Comparison of ENCODE assay signal across 30 cellular contexts in the genomic region with DNA sequence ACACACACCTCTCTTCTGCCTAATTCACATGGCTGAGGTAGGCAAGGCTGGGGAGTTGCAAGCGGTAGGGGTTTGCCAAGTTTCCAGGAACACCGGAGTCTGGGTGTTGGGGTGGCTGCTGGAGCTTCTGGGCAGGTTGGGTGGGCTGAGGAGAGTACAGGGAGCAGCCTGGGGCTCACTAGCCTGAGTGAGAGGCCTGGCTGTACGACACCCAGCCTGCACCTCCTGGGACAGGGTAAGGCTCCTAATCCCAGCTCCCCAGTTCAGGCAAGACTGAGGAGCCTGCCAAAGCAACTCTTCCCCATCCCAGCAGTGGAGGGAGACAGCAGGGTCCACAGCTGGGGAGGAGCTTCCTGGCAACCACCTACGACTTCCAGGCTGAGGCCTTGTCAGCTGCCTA. TPM values are rescaled to one million over a fixed set of nuclear protein-coding genes. Genes with fewer than 3 reads are reported as not detected.
DNase-seq lines count a peak whose midpoint lies in the region; ATAC-seq and TF ChIP-seq lines count a peak whose summit lies in the region.
"Had no signal": no experiment of that assay in that cellular context is flagged by ENCODE, and none has a peak within 500 bp of the region (broad histone marks: within the 10 kb centered on the region; RNA-seq: fewer than 3 reads in every experiment).

No MANE protein-coding gene starts in this region.

- peak overlapping the region; percentile 44 for H2AFZ ChIP-seq in IMR-90 (replicated peaks; ENCODE audit: low read length, poor library complexity)
- H2AFZ ChIP-seq: GM23248 had no signal

- H4K5ac ChIP-seq in IMR-90 (ENCODE audit: low read depth, low read length) = no peak overlapping the region

- H3K4me2 ChIP-seq in IMR-90 (ENCODE audit: low read depth, low read length) = no peak overlapping the region

- WGBS in IMR-90 (ENCODE audit: extremely low coverage in 2 of 2, insufficient read length in 1 of 2), 2 experiments = 100% methylated on average over 1 of the region's 4 CpGs; no CpG with 5 or more reads in 1 of the 2 experiments
- 86 to 98% methylated on average over 4 of the region's 4 CpGs for WGBS in lung, 2 donors
- 78 to 95% (median 93%) methylated on average over 2 to 4 of the region's 4 CpGs for WGBS in stomach, 5 donors

- no peak for ATAC-seq in activated naive CD4-positive, alpha-beta T cell treated with anti-CD3 and anti-CD28 coated beads, Interleukin-2, amount 50 U/mL, for 72 hours
- ATAC-seq in IMR-90 (ENCODE audit: low read depth) (no peak), lung (ENCODE audit: insufficient read depth, low FRiP score) (no peak), HG02981 (IDR thresholded peaks at IDR 0.05; ENCODE audit: unreplicated experiment) (no peak), HG02678 (IDR thresholded peaks at IDR 0.05; ENCODE audit: unreplicated experiment) (no peak)
- ATAC-seq: activated CD8-positive, alpha-beta memory T cell treated with anti-CD3 and anti-CD28 coated beads, Interleukin-2, amount 10 ng/mL, durations not matched to agents 7 days and 5 days; effector memory CD8-positive, alpha-beta T cell; stimulated activated naive B cell treated with anti-CD40 and anti-IgM and Interleukin-4, amounts not matched to agents 10 μg/mL and 1 μg/mL and 100 μg/mL, for 72 hours; T-cell had no signal

- no peak overlapping the region for H2BK5ac ChIP-seq in IMR-90 (ENCODE audit: low read depth, low read length, poor library complexity, severe bottlenecking)

- H3K9me3 ChIP-seq in IMR-90 (ENCODE audit: control insufficient read depth, insufficient read depth, low read length) (no peaks in the 10 kb centered on the region), lung (ENCODE audit: control insufficient read depth in 2 of 2, insufficient read depth in 1 of 2, low read length in 1 of 2) (no peaks in the 10 kb centered on the region), stomach (no peaks in the 10 kb centered on the region)
- H3K9me3 ChIP-seq: BE2C, SJCRH30 had no signal

- in situ Hi-C loops in IMR-90 (cut with MboI; ENCODE audit: low sequenced_read_pairs) = no loop called here

- no peak overlapping the region for H3K27ac ChIP-seq in IMR-90 (ENCODE audit: insufficient read depth, low read length)
- peak overlapping the region; percentile 6 to 55 for H3K27ac ChIP-seq in lung (ENCODE audit: low read depth in 1 of 2, low read length in 1 of 2)
- H3K27ac ChIP-seq in stomach = peak overlapping the region in 3 of 5 donors; percentile 37 to 58 (median 46)
- H3K27ac ChIP-seq: GM23248, SJCRH30 had no signal

- H3K9me3 Mint-ChIP-seq in activated naive CD4-positive, alpha-beta T cell treated with anti-CD3 and anti-CD28 coated beads, Interleukin-2, amount 10 ng/mL, durations not matched to agents 7 days and 5 days = no peaks in the 10 kb centered on the region
- no peaks in the 10 kb centered on the region for H3K9me3 Mint-ChIP-seq in activated naive CD4-positive, alpha-beta T cell treated with anti-CD3 and anti-CD28 coated beads, Interleukin-2, amount 50 U/mL, for 72 hours
- H3K9me3 Mint-ChIP-seq: activated CD4-positive, alpha-beta T cell treated with anti-CD3 and anti-CD28 coated beads, Interleukin-2, amount 10 ng/mL, durations not matched to agents 24 days and 14 days; activated naive CD8-positive, alpha-beta T cell treated with anti-CD3 and anti-CD28 coated beads, Interleukin-2, amount 10 ng/mL, durations not matched to agents 7 days and 5 days; effector memory CD8-positive, alpha-beta T cell; mesothelial cell of epicardium; stimulated activated naive B cell treated with anti-CD40 and anti-IgM and Interleukin-4, amounts not matched to agents 10 μg/mL and 1 μg/mL and 100 μg/mL, for 72 hours; T-cell; type B pancreatic cell had no signal

- peak overlapping the region; percentile 68 for H2BK20ac ChIP-seq in IMR-90 (ENCODE audit: low read depth, low read length)

- TF ChIP-seq POLR2A in IMR-90 (IDR thresholded peaks at IDR 0.05; ENCODE audit: low read depth, low read length) (no peak), stomach (IDR thresholded peaks at IDR 0.05) (no peak)

- no peak overlapping the region for H3K18ac ChIP-seq in IMR-90 (ENCODE audit: low read depth, low read length)

- H3K9me1 ChIP-seq in IMR-90 (ENCODE audit: insufficient read depth, low read length) = peaks cover 3% of the 10 kb centered on the region; the same call in 1 of the 2 replicates

- H3K4ac ChIP-seq in IMR-90 (ENCODE audit: low read depth, low read length) = peak overlapping the region; percentile 30; the same call in 1 of the 2 replicates

- no peak for DNase-seq in activated naive CD4-positive, alpha-beta T cell treated with anti-CD3 and anti-CD28 coated beads, Interleukin-2, amount 10 ng/mL, durations not matched to agents 7 days and 5 days
- DNase-seq in activated naive CD4-positive, alpha-beta T cell treated with anti-CD3 and anti-CD28 coated beads, Interleukin-2, amount 50 U/mL, for 72 hours (ENCODE audit: low spot score in 2 of 2) = no peak
- DNase-seq in IMR-90 = no peak
- DNase-seq in lung (ENCODE audit: low spot score) = no peak
- DNase-seq in stomach = no peak
- DNase-seq in activated effector memory CD4-positive, alpha-beta T cell treated with anti-CD3 and anti-CD28 coated beads, Interleukin-2, amount 50 U/mL, for 16 hours = no peak
- DNase-seq: activated CD4-positive, alpha-beta T cell treated with anti-CD3 and anti-CD28 coated beads, Interleukin-2, amount 10 ng/mL, durations not matched to agents 24 days and 14 days; activated CD8-positive, alpha-beta memory T cell treated with anti-CD3 and anti-CD28 coated beads, Interleukin-2, amount 10 ng/mL, durations not matched to agents 7 days and 5 days; activated naive CD8-positive, alpha-beta T cell treated with anti-CD3 and anti-CD28 coated beads, Interleukin-2, amount 10 ng/mL, durations not matched to agents 7 days and 5 days; BE2C; Calu3; effector memory CD8-positive, alpha-beta T cell; EL; GM23248; NCI-H1105; NCI-H2029 treated with DMSO at 0.1 percent for 48 hours; NCI-H226; SJCRH30; stimulated activated CD4-positive, alpha-beta T cell treated with anti-CD3 and anti-CD28 coated beads, Interleukin-1b, Interleukin-23, amount 100 ng/mL, for 48 hours; stimulated activated naive B cell treated with anti-CD40 and anti-IgM and Interleukin-4, amounts not matched to agents 10 μg/mL and 1 μg/mL and 100 μg/mL, for 72 hours; T-cell had no signal

- H4K91ac ChIP-seq in IMR-90 (ENCODE audit: insufficient read depth, low read depth, low read length) = no peak overlapping the region

- CTCF ChIA-PET in activated naive CD4-positive, alpha-beta T cell treated with anti-CD3 and anti-CD28 coated beads, Interleukin-2, amount 10 ng/mL, durations not matched to agents 7 days and 5 days (lab: Charles Lee) = interaction anchor here (1.3 to 1.7 kb wide), 2 partner anchors 28 to 106 kb away, joined by 5 to 6 read pairs; no protein-coding TSS in a partner anchor
- CTCF ChIA-PET in IMR-90 (lab: Yijun Ruan, JAX) = no interaction called here

- dilution Hi-C loops in IMR-90 (cut with HindIII; ENCODE audit: low sequenced_read_pairs, unreplicated experiment) = no loop called here

- no peak overlapping the region for H3K4me3 Mint-ChIP-seq in activated naive CD4-positive, alpha-beta T cell treated with anti-CD3 and anti-CD28 coated beads, Interleukin-2, amount 10 ng/mL, durations not matched to agents 7 days and 5 days
- H3K4me3 Mint-ChIP-seq: activated CD4-positive, alpha-beta T cell treated with anti-CD3 and anti-CD28 coated beads, Interleukin-2, amount 10 ng/mL, durations not matched to agents 24 days and 14 days; activated CD8-positive, alpha-beta memory T cell treated with anti-CD3 and anti-CD28 coated beads, Interleukin-2, amount 10 ng/mL, durations not matched to agents 7 days and 5 days; activated naive CD8-positive, alpha-beta T cell treated with anti-CD3 and anti-CD28 coated beads, Interleukin-2, amount 10 ng/mL, durations not matched to agents 7 days and 5 days; effector memory CD8-positive, alpha-beta T cell; mesothelial cell of epicardium; stimulated activated naive B cell treated with anti-CD40 and anti-IgM and Interleukin-4, amounts not matched to agents 10 μg/mL and 1 μg/mL and 100 μg/mL, for 72 hours; T-cell; type B pancreatic cell had no signal

- 0 out of 3 replicates have a peak overlapping the region, but pooled peaks have one; percentile 32 for H2BK15ac ChIP-seq in IMR-90 (ENCODE audit: low read depth, low read length)

- TF ChIP-seq CTCF in IMR-90 (conservative IDR thresholded peaks at IDR 0.05; ENCODE audit: low read depth, low read length) (no peak), lung (IDR thresholded peaks at IDR 0.05; ENCODE audit: control extremely low read depth, extremely low read depth) (no peak), stomach (IDR thresholded peaks at IDR 0.05) (no peak)

- no peak overlapping the region for H2AK9ac ChIP-seq in IMR-90 (replicated peaks; ENCODE audit: low read depth, low read length, poor library complexity)

- H3K56ac ChIP-seq in IMR-90 (ENCODE audit: extremely low read depth, insufficient read depth, low read length) = no peak overlapping the region

- intact Hi-C loops in IMR-90 (cut with micrococcal nuclease) = no loop called here
- intact Hi-C loops in stomach (cut with DNase I; ENCODE audit: low total_unique reads) = no loop called here

- H3K27me3 Mint-ChIP-seq in activated naive CD4-positive, alpha-beta T cell treated with anti-CD3 and anti-CD28 coated beads, Interleukin-2, amount 10 ng/mL, durations not matched to agents 7 days and 5 days = no peaks in the 10 kb centered on the region
- H3K27me3 Mint-ChIP-seq: activated CD4-positive, alpha-beta T cell treated with anti-CD3 and anti-CD28 coated beads, Interleukin-2, amount 10 ng/mL, durations not matched to agents 24 days and 14 days; activated CD8-positive, alpha-beta memory T cell treated with anti-CD3 and anti-CD28 coated beads, Interleukin-2, amount 10 ng/mL, durations not matched to agents 7 days and 5 days; activated naive CD8-positive, alpha-beta T cell treated with anti-CD3 and anti-CD28 coated beads, Interleukin-2, amount 10 ng/mL, durations not matched to agents 7 days and 5 days; effector memory CD8-positive, alpha-beta T cell; progenitor cell of endocrine pancreas; T-cell; type B pancreatic cell had no signal

- H3K36me3 Mint-ChIP-seq in activated naive CD4-positive, alpha-beta T cell treated with anti-CD3 and anti-CD28 coated beads, Interleukin-2, amount 10 ng/mL, durations not matched to agents 7 days and 5 days = no peaks in the 10 kb centered on the region
- H3K36me3 Mint-ChIP-seq in activated naive CD4-positive, alpha-beta T cell treated with anti-CD3 and anti-CD28 coated beads, Interleukin-2, amount 50 U/mL, for 72 hours = no peaks in the 10 kb centered on the region
- H3K36me3 Mint-ChIP-seq: activated CD8-positive, alpha-beta memory T cell treated with anti-CD3 and anti-CD28 coated beads, Interleukin-2, amount 10 ng/mL, durations not matched to agents 7 days and 5 days; activated naive CD8-positive, alpha-beta T cell treated with anti-CD3 and anti-CD28 coated beads, Interleukin-2, amount 10 ng/mL, durations not matched to agents 7 days and 5 days; mesothelial cell of epicardium; stimulated activated naive B cell treated with anti-CD40 and anti-IgM and Interleukin-4, amounts not matched to agents 10 μg/mL and 1 μg/mL and 100 μg/mL, for 72 hours; T-cell; type B pancreatic cell had no signal

- 0 out of 2 replicates have a peak, but pooled peaks cover 2% of the 10 kb centered on the region for H3K4me1 ChIP-seq in IMR-90 (ENCODE audit: control insufficient read depth, insufficient read depth, low read length)
- H3K4me1 ChIP-seq in lung (ENCODE audit: control insufficient read depth in 2 of 2, insufficient read depth in 2 of 2, low read length in 2 of 2) = peaks cover 3 to 6% of the 10 kb centered on the region in 2 donors
- peaks cover 0 to 22% (median 4%) of the 10 kb centered on the region in 4 donors for H3K4me1 ChIP-seq in stomach

- BruUV-seq in IMR-90 (replicated peaks; lab: Mats Ljungman, UMichigan) = no TSS peak

- H3K4me1 Mint-ChIP-seq in activated naive CD4-positive, alpha-beta T cell treated with anti-CD3 and anti-CD28 coated beads, Interleukin-2, amount 10 ng/mL, durations not matched to agents 7 days and 5 days = peaks cover 3% of the 10 kb centered on the region
- H3K4me1 Mint-ChIP-seq: activated CD8-positive, alpha-beta memory T cell treated with anti-CD3 and anti-CD28 coated beads, Interleukin-2, amount 10 ng/mL, durations not matched to agents 7 days and 5 days; activated naive CD8-positive, alpha-beta T cell treated with anti-CD3 and anti-CD28 coated beads, Interleukin-2, amount 10 ng/mL, durations not matched to agents 7 days and 5 days had no signal

- TF ChIP-seq RAD21 in IMR-90 (IDR thresholded peaks at IDR 0.05; ENCODE audit: low read length) = no peak

- H3K14ac ChIP-seq in IMR-90 (replicated peaks; ENCODE audit: low read depth, low read length) = 0 out of 2 replicates have a peak overlapping the region, but pooled peaks have one; percentile 15

- no peaks in the 10 kb centered on the region for H4K20me1 ChIP-seq in IMR-90 (ENCODE audit: insufficient read depth, low read length)

- H3K23ac ChIP-seq in IMR-90 (ENCODE audit: low read depth, low read length) = no peak overlapping the region

- H2AK5ac ChIP-seq in IMR-90 (ENCODE audit: low read depth, low read length) = peak overlapping the region; percentile 20; the same call in 1 of the 2 replicates

- no peak overlapping the region for H3K9ac ChIP-seq in IMR-90 (ENCODE audit: low read depth, low read length)
- H3K9ac ChIP-seq: GM23248 had no signal

- H3K27me3 ChIP-seq in IMR-90 (ENCODE audit: control insufficient read depth, insufficient read depth, low read length) (no peaks in the 10 kb centered on the region), lung (ENCODE audit: control insufficient read depth, insufficient read depth) (no peaks in the 10 kb centered on the region), stomach (no peaks in the 10 kb centered on the region)
- H3K27me3 ChIP-seq: BE2C, SJCRH30 had no signal

- H3K79me1 ChIP-seq in IMR-90 (ENCODE audit: low read depth in 1 of 2, low read length in 2 of 2) = no peaks in the 10 kb centered on the region

- H3K4me3 ChIP-seq in IMR-90 (ENCODE audit: insufficient read depth, low read depth, low read length) (no peak overlapping the region), lung (no peak overlapping the region), stomach (no peak overlapping the region)
- H3K4me3 ChIP-seq: GM23248, SJCRH30 had no signal

- no peak overlapping the region for H4K8ac ChIP-seq in IMR-90 (ENCODE audit: low read depth in 2 of 2, low read length in 2 of 2)

- POLR2A ChIA-PET in IMR-90 (lab: Charles Lee; ENCODE audit: unreplicated experiment) = no interaction called here

- peak overlapping the region; percentile 8 for H3K27ac Mint-ChIP-seq in activated naive CD4-positive, alpha-beta T cell treated with anti-CD3 and anti-CD28 coated beads, Interleukin-2, amount 10 ng/mL, durations not matched to agents 7 days and 5 days
- H3K27ac Mint-ChIP-seq in activated naive CD4-positive, alpha-beta T cell treated with anti-CD3 and anti-CD28 coated beads, Interleukin-2, amount 50 U/mL, for 72 hours = no peak overlapping the region
- H3K27ac Mint-ChIP-seq: activated CD8-positive, alpha-beta memory T cell treated with anti-CD3 and anti-CD28 coated beads, Interleukin-2, amount 10 ng/mL, durations not matched to agents 7 days and 5 days; activated naive CD8-positive, alpha-beta T cell treated with anti-CD3 and anti-CD28 coated beads, Interleukin-2, amount 10 ng/mL, durations not matched to agents 7 days and 5 days; mesothelial cell of epicardium; progenitor cell of endocrine pancreas; stimulated activated naive B cell treated with anti-CD40 and anti-IgM and Interleukin-4, amounts not matched to agents 10 μg/mL and 1 μg/mL and 100 μg/mL, for 72 hours; type B pancreatic cell had no signal

- no peak for TF ChIP-seq EP300 in stomach (IDR thresholded peaks at IDR 0.05)

- H2BK120ac ChIP-seq in IMR-90 (ENCODE audit: low read depth, low read length) = peak overlapping the region; percentile 47

- no peaks in the 10 kb centered on the region for H3K36me3 ChIP-seq in IMR-90 (ENCODE audit: control insufficient read depth, insufficient read depth, low read length)
- H3K36me3 ChIP-seq in lung (ENCODE audit: control insufficient read depth in 2 of 2, insufficient read depth in 2 of 2, low read length in 2 of 2) = no peaks in the 10 kb centered on the region
- no peaks in the 10 kb centered on the region for H3K36me3 ChIP-seq in stomach
- H3K36me3 ChIP-seq: BE2C, SJCRH30 had no signal

RNA-seq across cellular contexts. Expression of gene SPAAR, which starts 8.0 kb away (rescaled TPM):
- not detected for total RNA-seq in activated naive CD4-positive, alpha-beta T cell treated with anti-CD3 and anti-CD28 coated beads, Interleukin-2, amount 50 U/mL, for 72 hours
- total RNA-seq in IMR-90 (2012; rRNA removed) (0.18 and 0.28 TPM in 2 replicates), lung (1 to 10 TPM; 3.7 to 6.7 TPM), stomach (1 to 10 TPM in 2 of 5 donors, not detected in 3; 1.2 to 2.4 TPM)
- polyA plus RNA-seq in IMR-90 (2012; rRNA removed) (0.24 and 0.32 TPM in 2 replicates), lung (1 to 10 TPM; 5.7 to 5.8 TPM), stomach (under 1 TPM; 0.30 to 0.92 (median 0.68) TPM)
- polyA plus RNA-seq in IMR-90 (2012; cell fraction: cytosol; rRNA removed) = 0.23 TPM in 2 replicates
- polyA plus RNA-seq in IMR-90 (2012; cell fraction: nucleus; rRNA removed; ENCODE audit: low replicate concordance) = 0.59 and 0.69 TPM in 2 replicates
- total RNA-seq: activated CD4-positive, alpha-beta T cell treated with anti-CD3 and anti-CD28 coated beads, Interleukin-2, amount 10 ng/mL, durations not matched to agents 24 days and 14 days; activated CD8-positive, alpha-beta memory T cell treated with anti-CD3 and anti-CD28 coated beads, Interleukin-2, amount 10 ng/mL, durations not matched to agents 7 days and 5 days; activated naive CD8-positive, alpha-beta T cell treated with anti-CD3 and anti-CD28 coated beads, Interleukin-2, amount 10 ng/mL, durations not matched to agents 7 days and 5 days; Calu3; GM23248; progenitor cell of endocrine pancreas; T-cell had no signal

RNA-seq across cellular contexts. Expression of gene HRCT1, which starts 11.3 kb away (rescaled TPM):
- not detected for total RNA-seq in activated naive CD4-positive, alpha-beta T cell treated with anti-CD3 and anti-CD28 coated beads, Interleukin-2, amount 50 U/mL, for 72 hours
- total RNA-seq in IMR-90 (2012; rRNA removed) (1.1 and 1.7 TPM in 2 replicates), lung (10 to 100 TPM in 1 of 2 donors, not detected in 1; 14.1 TPM), stomach (10 to 100 TPM in 1 of 5 donors, 1 to 10 TPM in 2, under 1 TPM in 1, not detected in 1; 0.92 to 28.7 (median 7.7) TPM)
- polyA plus RNA-seq in IMR-90 (2012; rRNA removed) (3.9 and 4.4 TPM in 2 replicates), lung (1 to 10 TPM; 1.7 to 6.3 TPM), stomach (1 to 10 TPM in 1 of 3 donors, under 1 TPM in 1, not detected in 1; 0.50 to 4.3 TPM)
- polyA plus RNA-seq in IMR-90 (2012; cell fraction: cytosol; rRNA removed) = 3.5 and 3.6 TPM in 2 replicates
- polyA plus RNA-seq in IMR-90 (2012; cell fraction: nucleus; rRNA removed; ENCODE audit: low replicate concordance) = 1.0 and 1.6 TPM in 2 replicates
- total RNA-seq: A172; activated CD4-positive, alpha-beta T cell treated with anti-CD3 and anti-CD28 coated beads, Interleukin-2, amount 10 ng/mL, durations not matched to agents 24 days and 14 days; activated CD8-positive, alpha-beta memory T cell treated with anti-CD3 and anti-CD28 coated beads, Interleukin-2, amount 10 ng/mL, durations not matched to agents 7 days and 5 days; activated naive CD8-positive, alpha-beta T cell treated with anti-CD3 and anti-CD28 coated beads, Interleukin-2, amount 10 ng/mL, durations not matched to agents 7 days and 5 days; progenitor cell of endocrine pancreas; SJCRH30; T-cell had no signal
- polyA plus RNA-seq: neural cell had no signal

RNA-seq across cellular contexts. Expression of gene OR2S2, which starts 40.7 kb away (rescaled TPM):
- total RNA-seq in activated naive CD4-positive, alpha-beta T cell treated with anti-CD3 and anti-CD28 coated beads, Interleukin-2, amount 50 U/mL, for 72 hours = not detected
- total RNA-seq in IMR-90 (2012; rRNA removed) (0.56 and 0.90 TPM in 2 replicates), lung (not detected), stomach (not detected)
- polyA plus RNA-seq in IMR-90 (2012; rRNA removed) (0.20 and 0.46 TPM in 2 replicates), lung (not detected), stomach (not detected)
- 0.32 TPM in 2 replicates for polyA plus RNA-seq in IMR-90 (2012; cell fraction: cytosol; rRNA removed)
- polyA plus RNA-seq in IMR-90 (2012; cell fraction: nucleus; rRNA removed; ENCODE audit: low replicate concordance) = 0.72 and 1.7 TPM in 2 replicates
- total RNA-seq: A172; activated CD4-positive, alpha-beta T cell treated with anti-CD3 and anti-CD28 coated beads, Interleukin-2, amount 10 ng/mL, durations not matched to agents 24 days and 14 days; activated CD8-positive, alpha-beta memory T cell treated with anti-CD3 and anti-CD28 coated beads, Interleukin-2, amount 10 ng/mL, durations not matched to agents 7 days and 5 days; activated naive CD8-positive, alpha-beta T cell treated with anti-CD3 and anti-CD28 coated beads, Interleukin-2, amount 10 ng/mL, durations not matched to agents 7 days and 5 days; Calu3; chondrocyte; glomerular endothelial cell; mesothelial cell of epicardium; progenitor cell of endocrine pancreas; SJCRH30; T-cell had no signal
- polyA plus RNA-seq: neural cell had no signal

RNA-seq across cellular contexts. Expression of gene OR13J1, which starts 47.1 kb away (rescaled TPM):
- not detected for total RNA-seq in activated naive CD4-positive, alpha-beta T cell treated with anti-CD3 and anti-CD28 coated beads, Interleukin-2, amount 50 U/mL, for 72 hours
- total RNA-seq in IMR-90 (2012; rRNA removed) = not detected in 2 replicates
- not detected in 2 replicates for polyA plus RNA-seq in IMR-90 (2012; rRNA removed)
- polyA plus RNA-seq in IMR-90 (2012; cell fraction: cytosol; rRNA removed) = not detected in 2 replicates
- polyA plus RNA-seq in IMR-90 (2012; cell fraction: nucleus; rRNA removed; ENCODE audit: low replicate concordance) = not detected in 2 replicates
- total RNA-seq in lung = not detected
- polyA plus RNA-seq in lung = not detected
- total RNA-seq in stomach = not detected
- polyA plus RNA-seq in stomach = not detected
- total RNA-seq: A172; activated CD4-positive, alpha-beta T cell treated with anti-CD3 and anti-CD28 coated beads, Interleukin-2, amount 10 ng/mL, durations not matched to agents 24 days and 14 days; activated CD8-positive, alpha-beta memory T cell treated with anti-CD3 and anti-CD28 coated beads, Interleukin-2, amount 10 ng/mL, durations not matched to agents 7 days and 5 days; activated naive CD8-positive, alpha-beta T cell treated with anti-CD3 and anti-CD28 coated beads, Interleukin-2, amount 10 ng/mL, durations not matched to agents 7 days and 5 days; Calu3; chondrocyte; glomerular endothelial cell; GM23248; mesothelial cell of epicardium; progenitor cell of endocrine pancreas; SJCRH30; T-cell had no signal
- polyA plus RNA-seq: GM23248, neural cell had no signal
